In the genomic region with DNA sequence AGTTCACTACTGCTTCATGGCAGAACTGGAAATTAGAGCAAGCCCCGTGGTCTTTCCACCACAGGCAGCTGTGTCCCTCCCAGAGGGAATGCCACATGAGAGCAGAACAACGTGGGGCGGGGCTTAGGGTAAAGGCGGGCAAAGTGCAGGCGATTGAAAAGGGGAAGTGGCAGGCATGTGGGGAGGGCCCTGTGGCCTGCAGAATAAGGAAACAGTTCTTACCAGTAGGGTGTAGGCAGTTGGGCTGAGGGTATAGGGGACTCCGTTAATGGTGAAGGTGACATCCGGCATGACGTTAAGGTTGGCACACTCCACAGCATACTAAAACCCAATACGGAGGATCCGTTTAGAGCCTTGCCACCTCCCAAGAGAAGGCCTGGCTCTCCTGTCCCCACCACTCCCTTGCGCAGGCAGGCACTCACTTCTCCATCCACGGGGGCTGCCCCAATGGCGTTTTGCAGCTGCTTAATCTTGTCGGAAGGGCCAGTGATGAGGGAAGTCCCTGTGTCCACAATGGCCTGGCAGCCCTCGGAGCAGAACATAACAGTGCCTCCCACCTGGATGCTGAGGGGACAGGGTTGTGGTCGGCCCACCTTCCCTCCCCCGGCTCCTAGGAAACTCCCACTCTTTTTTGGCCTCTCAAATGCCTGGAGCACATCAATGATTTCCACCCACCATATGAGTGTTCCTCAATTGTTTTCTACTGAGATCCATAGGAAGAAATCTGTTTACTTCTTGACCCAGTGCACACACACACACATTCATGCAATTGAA, we compare ENCODE assay signal across 9 cellular contexts. TPM values are rescaled to one million over a fixed set of nuclear protein-coding genes. Genes with fewer than 3 reads are reported as not detected.
DNase-seq lines count a peak whose midpoint lies in the region; ATAC-seq, FAIRE-seq and TF ChIP-seq lines count a peak whose summit lies in the region.
"Had no signal": no experiment of that assay in that cellular context is flagged by ENCODE, and none has a peak within 500 bp of the region (broad histone marks: within the 10 kb centered on the region; RNA-seq: fewer than 3 reads in every experiment).

No MANE protein-coding gene starts in this region.

- intact Hi-C loops in stomach (cut with DNase I; ENCODE audit: low total_unique reads), result no loop called here

- 85% methylated on average over 17 of the region's 17 CpGs for WGBS in hepatocyte (ENCODE audit: low lambda C conversion rate, missing lambda C conversion rate)
- 38 to 58% (median 50%) methylated on average over 17 of the region's 17 CpGs for WGBS in stomach, 5 donors

- TF ChIP-seq POLR2A in stomach (IDR thresholded peaks at IDR 0.05), result no peak

- no peaks in the 10 kb centered on the region for H3K27me3 ChIP-seq in DOHH2 (ENCODE audit: control insufficient read depth, low read length)
- H3K27me3 ChIP-seq in hepatocyte, result no peaks in the 10 kb centered on the region
- no peaks in the 10 kb centered on the region for H3K27me3 ChIP-seq in stomach

- H3K27ac ChIP-seq in DOHH2 (ENCODE audit: low read depth, low read length), result no peak overlapping the region
- no peak overlapping the region for H3K27ac ChIP-seq in hepatocyte
- peak overlapping the region; percentile 16 to 73 (median 64) for H3K27ac ChIP-seq in stomach

- H3K9me3 ChIP-seq in DOHH2 (ENCODE audit: control insufficient read depth, insufficient read depth, low read length), result no peaks in the 10 kb centered on the region
- no peaks in the 10 kb centered on the region for H3K9me3 ChIP-seq in hepatocyte (ENCODE audit: low read depth)
- no peaks in the 10 kb centered on the region for H3K9me3 ChIP-seq in stomach
- H3K9me3 ChIP-seq: HAP-1 had no signal

- H3K4me1 ChIP-seq in DOHH2 (ENCODE audit: control insufficient read depth, low read length) (peaks cover 15% of the 10 kb centered on the region), hepatocyte (ENCODE audit: insufficient read depth) (no peaks in the 10 kb centered on the region), stomach (peaks cover 0 to 36% (median 8%) of the 10 kb centered on the region in 4 donors)
- H3K4me1 ChIP-seq: HAP-1 had no signal

- DNase-seq in UCSD-AML1 (lab: John Stamatoyannopoulos, UW; ENCODE audit: unreplicated experiment) (peak; percentile 93), hepatocyte (ENCODE audit: low spot score) (peak; percentile 40), stomach (peak; percentile 82), RCC 7860 (ENCODE audit: low spot score) (no peak), occipital lobe (lab: John Stamatoyannopoulos, UW) (no peak)

- H3K36me3 ChIP-seq in DOHH2 (ENCODE audit: control insufficient read depth, low read length) (no peaks in the 10 kb centered on the region), hepatocyte (replicated peaks; ENCODE audit: insufficient read depth, low read depth) (no peaks in the 10 kb centered on the region), stomach (peaks cover 0 to 50% (median 21%) of the 10 kb centered on the region in 4 donors)
- H3K36me3 ChIP-seq: HAP-1 had no signal

- H2AFZ ChIP-seq in hepatocyte, result no peak overlapping the region

- no peaks in the 10 kb centered on the region for H3K9me2 ChIP-seq in DOHH2 (replicated peaks; ENCODE audit: control insufficient read depth, low read length)
- H3K9me2 ChIP-seq in hepatocyte (replicated peaks; ENCODE audit: insufficient read depth), result no peaks in the 10 kb centered on the region

- no peak for FAIRE-seq in RCC 7860 (lab: Jason Lieb, UNC)

- ATAC-seq in GM19463 (IDR thresholded peaks at IDR 0.05; ENCODE audit: unreplicated experiment) (peak; percentile 100), HG03442 (IDR thresholded peaks at IDR 0.05; ENCODE audit: unreplicated experiment) (peak; percentile 93)

- H3F3A ChIP-seq in DOHH2 (ENCODE audit: control insufficient read depth, insufficient read depth), result no peaks in the 10 kb centered on the region

- H4K20me1 ChIP-seq in DOHH2 (ENCODE audit: control insufficient read depth, insufficient read depth, low read depth, low read length) (no peaks in the 10 kb centered on the region), hepatocyte (ENCODE audit: insufficient read depth, poor library complexity, severe bottlenecking) (no peaks in the 10 kb centered on the region)

- no peaks in the 10 kb centered on the region for H3K79me2 ChIP-seq in DOHH2 (ENCODE audit: control insufficient read depth, low read length)
- no peaks in the 10 kb centered on the region for H3K79me2 ChIP-seq in hepatocyte

- peak overlapping the region; percentile 41 for H3K4me3 ChIP-seq in DOHH2 (ENCODE audit: low read length)
- no peak overlapping the region for H3K4me3 ChIP-seq in hepatocyte
- H3K4me3 ChIP-seq in stomach, result no peak overlapping the region
- H3K4me3 ChIP-seq: HAP-1 had no signal

- no peak for TF ChIP-seq EP300 in stomach (IDR thresholded peaks at IDR 0.05)

- H3K4me2 ChIP-seq in DOHH2 (ENCODE audit: low read length) (peak overlapping the region; percentile 56), hepatocyte (no peak overlapping the region)

- TF ChIP-seq CTCF in DOHH2 (IDR thresholded peaks at IDR 0.05; ENCODE audit: low read depth, low read length, poor library complexity, severe bottlenecking) (no peak), hepatocyte (IDR thresholded peaks at IDR 0.05; ENCODE audit: poor library complexity) (no peak), stomach (IDR thresholded peaks at IDR 0.05) (no peak)

RNA-seq across cellular contexts. Expression of a gene that starts 9.1 kb away (rescaled TPM):
- total RNA-seq in hepatocyte, result 3.9 and 4.5 TPM in 2 replicates
- 16.6 and 22.6 TPM in 2 replicates for polyA plus RNA-seq in hepatocyte
- 10 to 100 TPM in 1 of 5 donors, 1 to 10 TPM in 2, under 1 TPM in 1, not detected in 1; 0.89 to 14.0 (median 4.6) TPM for total RNA-seq in stomach
- 1 to 10 TPM; 3.4 to 8.2 (median 6.2) TPM for polyA plus RNA-seq in stomach
- 0.78 TPM for total RNA-seq in occipital lobe

RNA-seq across cellular contexts. Expression of a gene that starts 11.4 kb away (rescaled TPM):
- 65.9 and 66.4 TPM in 2 replicates for total RNA-seq in hepatocyte
- polyA plus RNA-seq in hepatocyte, result 66.7 and 86.0 TPM in 2 replicates
- 100 to 1,000 TPM in 3 of 5 donors, 10 to 100 TPM in 1, 1 to 10 TPM in 1; 6.7 to 966 (median 142) TPM for total RNA-seq in stomach
- 100 to 1,000 TPM in 2 of 3 donors, 10 to 100 TPM in 1; 40.2 to 361 (median 133) TPM for polyA plus RNA-seq in stomach
- total RNA-seq in occipital lobe, result not detected

RNA-seq across cellular contexts. Expression of a gene that starts 40.7 kb away (rescaled TPM):
- not detected in 2 replicates for total RNA-seq in hepatocyte
- 0.51 and 0.78 TPM in 2 replicates for polyA plus RNA-seq in hepatocyte
- total RNA-seq in stomach, result 1 to 10 TPM in 1 of 5 donors, under 1 TPM in 2, not detected in 2; 0.87 to 3.1 (median 0.89) TPM
- polyA plus RNA-seq in stomach, result 10 to 100 TPM in 1 of 3 donors, 1 to 10 TPM in 1, under 1 TPM in 1; 0.83 to 10.5 (median 2.4) TPM
- not detected for total RNA-seq in occipital lobe

Comparison
In these comparisons a context has a peak if more than half of its experiments do, and no peak if none do; other contexts are left out.
1. H3K27ac ChIP-seq: peak in stomach (5 of 5); none in DOHH2 (single experiment) and hepatocyte (single experiment).
2. DNase-seq: peak in UCSD-AML1 (single experiment), hepatocyte (single experiment) and stomach (single experiment); none in RCC 7860 (single experiment) and occipital lobe (single experiment).